Comparison of ENCODE assay signal across 23 cellular contexts in genomic region chr2:112835553-112836535, GRCh38. TPM values are rescaled to one million over a fixed set of nuclear protein-coding genes. Genes with fewer than 3 reads are reported as not detected.
DNase-seq lines count a peak whose midpoint lies in the region; ATAC-seq and TF ChIP-seq lines count a peak whose summit lies in the region.
"Had no signal": no experiment of that assay in that cellular context is flagged by ENCODE, and none has a peak within 500 bp of the region (broad histone marks: within the 10 kb centered on the region; RNA-seq: fewer than 3 reads in every experiment).

No MANE protein-coding gene starts in this region.

- H3K4me1 Mint-ChIP-seq in CD8-positive, alpha-beta memory T cell = no peaks in the 10 kb centered on the region
- H3K4me1 Mint-ChIP-seq in nephron progenitor cell = peaks cover 4% of the 10 kb centered on the region
- H3K4me1 Mint-ChIP-seq: activated CD4-positive, alpha-beta T cell treated with anti-CD3 and anti-CD28 coated beads, Interleukin-2, amount 10 ng/mL, durations not matched to agents 7 days and 5 days; activated naive CD4-positive, alpha-beta T cell treated with anti-CD3 and anti-CD28 coated beads, Interleukin-2, amount 10 ng/mL, durations not matched to agents 7 days and 5 days had no signal

- peaks cover 17 to 21% of the 10 kb centered on the region in 2 donors for H3K27me3 Mint-ChIP-seq in CD8-positive, alpha-beta memory T cell
- H3K27me3 Mint-ChIP-seq in nephron progenitor cell (ENCODE audit: low read depth, poor library complexity) = peaks cover 35% of the 10 kb centered on the region

- H4K20me1 ChIP-seq in BLaER1 = no peaks in the 10 kb centered on the region

- POLR2A ChIA-PET in CD8-positive, alpha-beta memory T cell (lab: Charles Lee) = no interaction called here

- H3K4me2 ChIP-seq in BLaER1 = peak overlapping the region; percentile 87

- peaks cover 27% of the 10 kb centered on the region for H3K36me3 ChIP-seq in BLaER1
- no peaks in the 10 kb centered on the region for H3K36me3 ChIP-seq in CD8-positive, alpha-beta memory T cell (ENCODE audit: insufficient read depth, low read length)
- H3K36me3 ChIP-seq: esophagus squamous epithelium, thoracic aorta had no signal

- CTCF ChIA-PET in CD8-positive, alpha-beta memory T cell (lab: Charles Lee) = no interaction called here

- no peak overlapping the region for H3K27ac Mint-ChIP-seq in CD8-positive, alpha-beta memory T cell
- no peak overlapping the region for H3K27ac Mint-ChIP-seq in nephron progenitor cell
- H3K27ac Mint-ChIP-seq: activated CD4-positive, alpha-beta T cell treated with anti-CD3 and anti-CD28 coated beads, Interleukin-2, amount 10 ng/mL, durations not matched to agents 7 days and 5 days; activated naive CD4-positive, alpha-beta T cell treated with anti-CD3 and anti-CD28 coated beads, Interleukin-2, amount 10 ng/mL, durations not matched to agents 7 days and 5 days had no signal

- ATAC-seq in HG03196 (IDR thresholded peaks at IDR 0.05; ENCODE audit: unreplicated experiment) = no peak

- H3K36me3 Mint-ChIP-seq in CD8-positive, alpha-beta memory T cell = no peaks in the 10 kb centered on the region
- no peaks in the 10 kb centered on the region for H3K36me3 Mint-ChIP-seq in nephron progenitor cell (ENCODE audit: low read depth)
- H3K36me3 Mint-ChIP-seq: activated naive CD4-positive, alpha-beta T cell treated with anti-CD3 and anti-CD28 coated beads, Interleukin-2, amount 10 ng/mL, durations not matched to agents 7 days and 5 days had no signal

- no peak for TF ChIP-seq POLR2A in NB4 (IDR thresholded peaks at IDR 0.05; ENCODE audit: extremely low read depth, insufficient read length)

- H3K4me1 ChIP-seq in BLaER1 (peaks cover 100% of the 10 kb centered on the region), mononuclear cell (ENCODE audit: insufficient read depth, low read length) (peaks cover 96% of the 10 kb centered on the region)
- H3K4me1 ChIP-seq in CD8-positive, alpha-beta memory T cell (ENCODE audit: insufficient read depth, low read length) = no peaks in the 10 kb centered on the region

- H3K27ac ChIP-seq in BLaER1 = peak overlapping the region; percentile 99
- no peak overlapping the region for H3K27ac ChIP-seq in CD8-positive, alpha-beta memory T cell (ENCODE audit: low read depth, low read length)
- H3K27ac ChIP-seq: thoracic aorta had no signal

- no peaks in the 10 kb centered on the region for H3K9me3 Mint-ChIP-seq in CD8-positive, alpha-beta memory T cell
- H3K9me3 Mint-ChIP-seq in nephron progenitor cell = no peaks in the 10 kb centered on the region
- H3K9me3 Mint-ChIP-seq: activated CD4-positive, alpha-beta T cell treated with anti-CD3 and anti-CD28 coated beads, Interleukin-2, amount 10 ng/mL, durations not matched to agents 7 days and 5 days; activated naive CD4-positive, alpha-beta T cell treated with anti-CD3 and anti-CD28 coated beads, Interleukin-2, amount 10 ng/mL, durations not matched to agents 7 days and 5 days had no signal

- H3K4me3 ChIP-seq in BLaER1 = peak overlapping the region; percentile 65
- peak overlapping the region; percentile 35 for H3K4me3 ChIP-seq in NB4 (ENCODE audit: low read depth, low read length)
- peak overlapping the region; percentile 26 for H3K4me3 ChIP-seq in choroid plexus epithelial cell (ENCODE audit: low read depth, low read length)
- H3K4me3 ChIP-seq in mononuclear cell (ENCODE audit: low read length) = peak overlapping the region; percentile 52
- no peak overlapping the region for H3K4me3 ChIP-seq in CD8-positive, alpha-beta memory T cell (ENCODE audit: low read length)
- H3K4me3 ChIP-seq: esophagus squamous epithelium, thoracic aorta had no signal

- H3K4me3 Mint-ChIP-seq in CD8-positive, alpha-beta memory T cell = no peak overlapping the region
- no peak overlapping the region for H3K4me3 Mint-ChIP-seq in nephron progenitor cell
- H3K4me3 Mint-ChIP-seq: activated CD4-positive, alpha-beta T cell treated with anti-CD3 and anti-CD28 coated beads, Interleukin-2, amount 10 ng/mL, durations not matched to agents 7 days and 5 days; activated naive CD4-positive, alpha-beta T cell treated with anti-CD3 and anti-CD28 coated beads, Interleukin-2, amount 10 ng/mL, durations not matched to agents 7 days and 5 days had no signal

- DNase-seq in NB4 (ENCODE audit: low read depth) = no peak
- DNase-seq in choroid plexus epithelial cell (ENCODE audit: low read depth) = peak; percentile 52
- DNase-seq in A172 (ENCODE audit: low spot score) = no peak
- no peak for DNase-seq in CD8-positive, alpha-beta memory T cell
- no peak for DNase-seq in nephron progenitor cell
- DNase-seq: activated CD4-positive, alpha-beta T cell treated with anti-CD3 and anti-CD28 coated beads, Interleukin-2, amount 10 ng/mL, durations not matched to agents 7 days and 5 days; activated naive CD4-positive, alpha-beta T cell treated with anti-CD3 and anti-CD28 coated beads, Interleukin-2, amount 10 ng/mL, durations not matched to agents 7 days and 5 days; DMS79; esophagus squamous epithelium; kidney; midbrain; NCI-H1694; occipital lobe; stimulated activated CD4-positive, alpha-beta T cell treated with anti-CD3 and anti-CD28 coated beads, Interleukin-4, amount 100 ng/mL, for 24 hours; stimulated activated CD8-positive, alpha-beta memory T cell treated with anti-CD3 and anti-CD28 coated beads, Interleukin-4, amount 100 ng/mL, for 48 hours; T1000 had no signal

- H3K9ac ChIP-seq in BLaER1 = peak overlapping the region; percentile 77

- no peak for TF ChIP-seq CTCF in NB4 (IDR thresholded peaks at IDR 0.05; ENCODE audit: low read depth, low read length)
- no peak for TF ChIP-seq CTCF in choroid plexus epithelial cell (conservative IDR thresholded peaks at IDR 0.05; ENCODE audit: low read depth, low read length)
- TF ChIP-seq CTCF in nephron progenitor cell (IDR thresholded peaks at IDR 0.05) = no peak

- no peaks in the 10 kb centered on the region for H3K27me3 ChIP-seq in BLaER1
- H3K27me3 ChIP-seq in mononuclear cell (ENCODE audit: insufficient read depth, low read length) = no peaks in the 10 kb centered on the region
- H3K27me3 ChIP-seq in CD8-positive, alpha-beta memory T cell (ENCODE audit: insufficient read depth, low read length, poor library complexity, severe bottlenecking) = peaks cover 3% of the 10 kb centered on the region
- H3K27me3 ChIP-seq: esophagus squamous epithelium had no signal

- peaks cover 23% of the 10 kb centered on the region; the same call in 1 of the 2 replicates for H3K9me3 ChIP-seq in BLaER1
- H3K9me3 ChIP-seq in mononuclear cell (ENCODE audit: low read depth, low read length) = no peaks in the 10 kb centered on the region
- no peaks in the 10 kb centered on the region for H3K9me3 ChIP-seq in CD8-positive, alpha-beta memory T cell (ENCODE audit: low read length)
- H3K9me3 ChIP-seq: esophagus squamous epithelium, thoracic aorta had no signal

RNA-seq across cellular contexts. Expression of gene IL1B, which starts 0.7 kb away (rescaled TPM):
- 3,994 TPM for total RNA-seq in mononuclear cell
- 0.19 TPM in 1 of 2 replicates, not detected in the other for total RNA-seq in A172 (2014; rRNA removed; shearing (Covaris generic))
- total RNA-seq in CD8-positive, alpha-beta memory T cell = not detected
- not detected for polyA plus RNA-seq in CD8-positive, alpha-beta memory T cell
- total RNA-seq: activated CD4-positive, alpha-beta T cell treated with anti-CD3 and anti-CD28 coated beads, Interleukin-2, amount 10 ng/mL, durations not matched to agents 7 days and 5 days; dermis microvascular lymphatic vessel endothelial cell had no signal

RNA-seq across cellular contexts. Expression of gene IL1A, which starts 51.6 kb away (rescaled TPM):
- 23.4 TPM for total RNA-seq in mononuclear cell
- 0.05 TPM in 1 of 2 replicates, not detected in the other for total RNA-seq in A172 (2014; rRNA removed; shearing (Covaris generic))
- 1 to 10 TPM; 2.2 to 3.1 TPM for total RNA-seq in CD8-positive, alpha-beta memory T cell
- not detected for polyA plus RNA-seq in CD8-positive, alpha-beta memory T cell
- total RNA-seq: dermis microvascular lymphatic vessel endothelial cell, LHCN-M2, occipital lobe, SK-MEL-5 had no signal

Comparison
In these comparisons a context has a peak if more than half of its experiments do, and no peak if none do; other contexts are left out.
1. RNA of gene IL1B, which starts 0.7 kb away (total RNA-seq): 3,994 TPM in mononuclear cell (single experiment); 0.19 TPM in A172 and not detected in CD8-positive, alpha-beta memory T cell; every median in the first group is over 1,000 times any median in the second.